ENCODE assay signal across 11 cellular contexts in genomic region chr3:14141144-14141543, GRCh38. TPM values are rescaled to one million over a fixed set of nuclear protein-coding genes. Genes with fewer than 3 reads are reported as not detected.
DNase-seq lines count a peak whose midpoint lies in the region; ATAC-seq lines count a peak whose summit lies in the region.
"Had no signal": no experiment of that assay in that cellular context is flagged by ENCODE, and none has a peak within 500 bp of the region (broad histone marks: within the 10 kb centered on the region; RNA-seq: fewer than 3 reads in every experiment).

No MANE protein-coding gene starts in this region.

- H3K4me1 ChIP-seq in effector memory CD4-positive, alpha-beta T cell (ENCODE audit: control insufficient read depth, insufficient read depth, low read length, poor library complexity, severe bottlenecking) = peaks cover 49% of the 10 kb centered on the region

- peak; percentile 21 for DNase-seq in NCI-H510A treated with DMSO at 0.1 percent for 48 hours (lab: John Stamatoyannopoulos, UW)
- no peak for DNase-seq in NCI-H510A (lab: John Stamatoyannopoulos, UW)
- DNase-seq in NCI-H2029 treated with DMSO at 0.1 percent for 48 hours (lab: John Stamatoyannopoulos, UW) = peak; percentile 43
- no peak for DNase-seq in effector memory CD4-positive, alpha-beta T cell
- peak; percentile 30 for DNase-seq in posterior vena cava (ENCODE audit: low spot score)
- no peak for DNase-seq in NAMALWA (ENCODE audit: low spot score)
- DNase-seq in effector CD8-positive, alpha-beta T cell (lab: John Stamatoyannopoulos, UW) = no peak
- DNase-seq: KBM-7, NCI-H187, sigmoid colon had no signal

- intact Hi-C loops in posterior vena cava (cut with DNase I) = no loop called here

- H3K4me3 ChIP-seq in effector memory CD4-positive, alpha-beta T cell (ENCODE audit: insufficient read depth, low read depth, low read length, poor library complexity, severe bottlenecking) = no peak overlapping the region
- H3K4me3 ChIP-seq: sigmoid colon had no signal

- peaks cover 42% of the 10 kb centered on the region for H3K36me3 ChIP-seq in effector memory CD4-positive, alpha-beta T cell (ENCODE audit: control insufficient read depth, insufficient read depth, low read length)

- H3K27ac ChIP-seq in effector memory CD4-positive, alpha-beta T cell (ENCODE audit: insufficient read depth, low read length, poor library complexity, severe bottlenecking) = peak overlapping the region; percentile 99

- no peak for ATAC-seq in HG03025 (IDR thresholded peaks at IDR 0.05; ENCODE audit: low FRiP score, unreplicated experiment)

- no peaks in the 10 kb centered on the region for H3K9me3 ChIP-seq in effector memory CD4-positive, alpha-beta T cell (ENCODE audit: control insufficient read depth, low read length)
- H3K9me3 ChIP-seq: sigmoid colon had no signal

- H3K27me3 ChIP-seq in effector memory CD4-positive, alpha-beta T cell (replicated peaks; ENCODE audit: control insufficient read depth, insufficient read depth, low read length, poor library complexity, severe bottlenecking) = no peaks in the 10 kb centered on the region
- H3K27me3 ChIP-seq: sigmoid colon had no signal

RNA-seq across cellular contexts. Expression of gene TMEM43, which starts 16.3 kb away (rescaled TPM):
- 100 to 1,000 TPM; 107 to 115 TPM for total RNA-seq in posterior vena cava

RNA-seq across cellular contexts. Expression of gene CHCHD4, which starts 16.5 kb away (rescaled TPM):
- 1 to 10 TPM; 7.9 TPM for total RNA-seq in posterior vena cava

RNA-seq across cellular contexts. Expression of gene XPC, which starts 37.3 kb away (rescaled TPM):
- 10 to 100 TPM; 19.8 to 24.0 TPM for total RNA-seq in posterior vena cava

RNA-seq across cellular contexts. Expression of gene LSM3, which starts 37.5 kb away (rescaled TPM):
- total RNA-seq in posterior vena cava = 10 to 100 TPM in 1 of 2 donors, 1 to 10 TPM in 1; 9.3 to 10.2 TPM

Comparison
In these comparisons a context has a peak if more than half of its experiments do, and no peak if none do; other contexts are left out.
1. DNase-seq: peak in NCI-H510A treated with DMSO at 0.1 percent for 48 hours (single experiment), NCI-H2029 treated with DMSO at 0.1 percent for 48 hours (single experiment) and posterior vena cava (single experiment); none in NCI-H510A (single experiment), effector memory CD4-positive, alpha-beta T cell (0 of 3), NAMALWA (single experiment) and effector CD8-positive, alpha-beta T cell (single experiment).